1 cellular context compared by ENCODE assay signal in the genomic region with DNA sequence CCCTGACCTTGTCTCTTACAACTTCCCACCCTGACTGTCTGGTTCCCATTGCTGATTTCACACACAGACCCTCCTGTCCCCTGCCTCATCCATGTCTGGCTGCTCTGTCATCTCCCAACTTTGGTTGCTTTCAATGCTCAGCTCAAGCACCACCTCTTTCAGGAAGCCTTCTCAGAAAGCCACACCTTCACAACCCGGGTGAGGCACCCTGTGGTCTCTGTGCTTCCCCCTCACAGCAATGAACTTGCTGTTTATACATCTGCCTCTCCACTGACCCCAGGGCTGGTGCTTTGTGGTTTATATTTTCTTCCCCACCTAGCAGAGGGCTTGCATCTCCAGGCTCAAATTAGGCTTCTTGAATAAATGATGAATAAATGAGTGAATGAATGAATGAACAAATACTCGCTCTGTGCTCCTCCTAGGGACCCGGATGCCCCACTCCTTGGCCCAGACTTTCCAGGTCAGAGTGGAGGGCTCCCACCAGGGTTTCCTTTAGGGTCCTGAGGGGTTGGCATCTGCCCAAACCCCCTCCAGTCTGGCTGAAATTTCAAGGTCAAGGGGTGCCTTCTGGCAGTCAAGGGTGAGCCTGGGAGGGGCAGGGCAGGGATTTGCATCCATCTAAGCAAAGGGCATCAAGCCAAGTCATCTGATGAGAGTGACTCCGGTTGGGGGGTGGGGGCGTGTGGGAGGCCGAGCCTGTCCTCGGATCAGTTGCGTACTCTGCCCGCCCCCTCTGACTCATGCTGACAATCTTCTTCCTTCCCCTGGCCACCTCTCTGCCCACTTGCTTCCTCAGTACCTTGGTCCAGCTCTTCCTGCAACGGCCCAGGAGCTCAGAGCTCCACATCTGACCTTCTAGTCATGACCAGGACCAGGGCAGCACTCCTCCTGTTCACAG.
A peak's percentile ranks its signal among the peaks of the same experiment; 100 is the strongest.
TF ChIP-seq lines count a peak whose summit lies in the region.

A gene (plus strand): TSS at position 783 of the 898 bp plus-strand sequence. CDS start 79 bp downstream, at position 862.

TF ChIP-seq in K562, 482 proteins besides CTCF, POLR2A, EP300 and RAD21 (continued from another document and continues in another):
- TF ChIP-seq, protein P1, sequence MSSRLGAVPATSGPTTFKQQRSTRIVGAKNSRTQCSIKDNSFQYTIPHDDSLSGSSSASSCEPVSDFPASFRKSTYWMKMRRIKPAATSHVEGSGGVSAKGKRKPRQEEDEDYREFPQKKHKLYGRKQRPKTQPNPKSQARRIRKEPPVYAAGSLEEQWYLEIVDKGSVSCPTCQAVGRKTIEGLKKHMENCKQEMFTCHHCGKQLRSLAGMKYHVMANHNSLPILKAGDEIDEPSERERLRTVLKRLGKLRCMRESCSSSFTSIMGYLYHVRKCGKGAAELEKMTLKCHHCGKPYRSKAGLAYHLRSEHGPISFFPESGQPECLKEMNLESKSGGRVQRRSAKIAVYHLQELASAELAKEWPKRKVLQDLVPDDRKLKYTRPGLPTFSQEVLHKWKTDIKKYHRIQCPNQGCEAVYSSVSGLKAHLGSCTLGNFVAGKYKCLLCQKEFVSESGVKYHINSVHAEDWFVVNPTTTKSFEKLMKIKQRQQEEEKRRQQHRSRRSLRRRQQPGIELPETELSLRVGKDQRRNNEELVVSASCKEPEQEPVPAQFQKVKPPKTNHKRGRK (tag; IDR thresholded peaks at IDR 0.05) = no peak
- TF ChIP-seq GABPB1 (CRISPR knock-in tag; IDR thresholded peaks at IDR 0.05) (no peak), NFYB (IDR thresholded peaks at IDR 0.05; ENCODE audit: extremely low read depth, insufficient read length) (no peak), ZNF583 (CRISPR knock-in tag; IDR thresholded peaks at IDR 0.05) (no peak), KLF6 (CRISPR knock-in tag; IDR thresholded peaks at IDR 0.05; ENCODE audit: borderline replicate concordance) (no peak), SMARCE1 (IDR thresholded peaks at IDR 0.05) (peak; percentile 32; the same call in 1 of the 2 replicates), ATF1 (CRISPR knock-in tag; IDR thresholded peaks at IDR 0.05) (no peak), ATF1 (tag; IDR thresholded peaks at IDR 0.05) (peak; percentile 39; the same call in 1 of the 2 replicates), ESRRB (CRISPR knock-in tag; IDR thresholded peaks at IDR 0.05; ENCODE audit: borderline replicate concordance) (no peak), ZNF436 (CRISPR knock-in tag; IDR thresholded peaks at IDR 0.05) (no peak), SMARCA4 (IDR thresholded peaks at IDR 0.05) (peak; percentile 44; the same call in 1 of the 2 replicates), LARP7 (IDR thresholded peaks at IDR 0.05) (no peak), CHD4 (IDR thresholded peaks at IDR 0.05; ENCODE audit: insufficient read depth, insufficient replicate concordance, low read depth, low read length, poor library complexity, severe bottlenecking) (no peak), MTA1 (IDR thresholded peaks at IDR 0.05; ENCODE audit: borderline replicate concordance) (no peak), ZNF239 (CRISPR knock-in tag; IDR thresholded peaks at IDR 0.05) (no peak), HDGF (IDR thresholded peaks at IDR 0.05) (no peak), ZNF175 (CRISPR knock-in tag; IDR thresholded peaks at IDR 0.05; ENCODE audit: low read depth) (no peak), PYGO2 (tag; IDR thresholded peaks at IDR 0.05) (no peak), ZNF263 (CRISPR knock-in tag; IDR thresholded peaks at IDR 0.05; ENCODE audit: borderline replicate concordance) (no peak), CCNT2 (IDR thresholded peaks at IDR 0.05; ENCODE audit: borderline replicate concordance, extremely low read depth, insufficient read length, low read depth, low read length) (no peak), MED1 (CRISPR knock-in tag; IDR thresholded peaks at IDR 0.05; ENCODE audit: borderline replicate concordance) (no peak), RBM39 (optimal IDR thresholded peaks at IDR 0.05; ENCODE audit: low read depth, low read length) (no peak), ZNF445 (CRISPR knock-in tag; IDR thresholded peaks at IDR 0.05; ENCODE audit: low read depth) (no peak), ZFX (CRISPR knock-in tag; IDR thresholded peaks at IDR 0.05) (no peak), ATF7 (IDR thresholded peaks at IDR 0.05) (0 out of 2 replicates have a peak, but pooled peaks have one; percentile 36), KAT2B (IDR thresholded peaks at IDR 0.05; ENCODE audit: low read depth, low read length) (no peak), ZNF121 (CRISPR knock-in tag; conservative IDR thresholded peaks at IDR 0.05) (no peak), ARID1B (IDR thresholded peaks at IDR 0.05) (peak; percentile 63), ZC3H11A (IDR thresholded peaks at IDR 0.05; ENCODE audit: low read depth, low read length) (no peak), MAZ (CRISPR knock-in tag; conservative IDR thresholded peaks at IDR 0.05 in 1 of 2, IDR thresholded peaks at IDR 0.05 in 1 of 2) (peak in 1 of 2 experiments; percentile 47; a peak in 1 of 4 replicates), TOE1 (IDR thresholded peaks at IDR 0.05; ENCODE audit: borderline replicate concordance) (peak; percentile 33; the same call in 1 of the 2 replicates), TOE1 (CRISPR knock-in tag; IDR thresholded peaks at IDR 0.05; ENCODE audit: borderline replicate concordance, low read depth) (no peak), MEIS2 (IDR thresholded peaks at IDR 0.05; ENCODE audit: partially characterized antibody) (peak; percentile 39), FOXJ3 (CRISPR knock-in tag; IDR thresholded peaks at IDR 0.05) (no peak), NELFE (IDR thresholded peaks at IDR 0.05; ENCODE audit: insufficient read depth, insufficient read length) (no peak), HMGN3 (IDR thresholded peaks at IDR 0.05; ENCODE audit: borderline replicate concordance, extremely low read depth, insufficient read length, low read depth, low read length) (peak; percentile 41), PPARD (CRISPR knock-in tag; IDR thresholded peaks at IDR 0.05) (no peak), TEAD1 (CRISPR knock-in tag; IDR thresholded peaks at IDR 0.05) (no peak), ZFP1 (CRISPR knock-in tag; IDR thresholded peaks at IDR 0.05) (no peak), ZNF24 (IDR thresholded peaks at IDR 0.05) (peak; percentile 92), FOXM1 (IDR thresholded peaks at IDR 0.05; ENCODE audit: low read depth) (no peak), FOXM1 (CRISPR knock-in tag; IDR thresholded peaks at IDR 0.05; ENCODE audit: low read depth) (no peak)
- TF ChIP-seq, protein P2, sequence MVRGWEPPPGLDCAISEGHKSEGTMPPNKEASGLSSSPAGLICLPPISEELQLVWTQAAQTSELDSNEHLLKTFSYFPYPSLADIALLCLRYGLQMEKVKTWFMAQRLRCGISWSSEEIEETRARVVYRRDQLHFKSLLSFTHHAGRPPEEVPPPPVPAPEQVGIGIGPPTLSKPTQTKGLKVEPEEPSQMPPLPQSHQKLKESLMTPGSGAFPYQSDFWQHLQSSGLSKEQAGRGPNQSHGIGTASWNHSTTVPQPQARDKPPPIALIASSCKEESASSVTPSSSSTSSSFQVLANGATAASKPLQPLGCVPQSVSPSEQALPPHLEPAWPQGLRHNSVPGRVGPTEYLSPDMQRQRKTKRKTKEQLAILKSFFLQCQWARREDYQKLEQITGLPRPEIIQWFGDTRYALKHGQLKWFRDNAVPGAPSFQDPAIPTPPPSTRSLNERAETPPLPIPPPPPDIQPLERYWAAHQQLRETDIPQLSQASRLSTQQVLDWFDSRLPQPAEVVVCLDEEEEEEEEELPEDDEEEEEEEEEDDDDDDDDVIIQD (CRISPR knock-in tag; IDR thresholded peaks at IDR 0.05) = no peak
- TF ChIP-seq, protein P3, sequence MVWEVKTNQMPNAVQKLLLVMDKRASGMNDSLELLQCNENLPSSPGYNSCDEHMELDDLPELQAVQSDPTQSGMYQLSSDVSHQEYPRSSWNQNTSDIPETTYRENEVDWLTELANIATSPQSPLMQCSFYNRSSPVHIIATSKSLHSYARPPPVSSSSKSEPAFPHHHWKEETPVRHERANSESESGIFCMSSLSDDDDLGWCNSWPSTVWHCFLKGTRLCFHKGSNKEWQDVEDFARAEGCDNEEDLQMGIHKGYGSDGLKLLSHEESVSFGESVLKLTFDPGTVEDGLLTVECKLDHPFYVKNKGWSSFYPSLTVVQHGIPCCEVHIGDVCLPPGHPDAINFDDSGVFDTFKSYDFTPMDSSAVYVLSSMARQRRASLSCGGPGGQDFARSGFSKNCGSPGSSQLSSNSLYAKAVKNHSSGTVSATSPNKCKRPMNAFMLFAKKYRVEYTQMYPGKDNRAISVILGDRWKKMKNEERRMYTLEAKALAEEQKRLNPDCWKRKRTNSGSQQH (CRISPR knock-in tag; IDR thresholded peaks at IDR 0.05) = no peak
- TF ChIP-seq, protein P4, sequence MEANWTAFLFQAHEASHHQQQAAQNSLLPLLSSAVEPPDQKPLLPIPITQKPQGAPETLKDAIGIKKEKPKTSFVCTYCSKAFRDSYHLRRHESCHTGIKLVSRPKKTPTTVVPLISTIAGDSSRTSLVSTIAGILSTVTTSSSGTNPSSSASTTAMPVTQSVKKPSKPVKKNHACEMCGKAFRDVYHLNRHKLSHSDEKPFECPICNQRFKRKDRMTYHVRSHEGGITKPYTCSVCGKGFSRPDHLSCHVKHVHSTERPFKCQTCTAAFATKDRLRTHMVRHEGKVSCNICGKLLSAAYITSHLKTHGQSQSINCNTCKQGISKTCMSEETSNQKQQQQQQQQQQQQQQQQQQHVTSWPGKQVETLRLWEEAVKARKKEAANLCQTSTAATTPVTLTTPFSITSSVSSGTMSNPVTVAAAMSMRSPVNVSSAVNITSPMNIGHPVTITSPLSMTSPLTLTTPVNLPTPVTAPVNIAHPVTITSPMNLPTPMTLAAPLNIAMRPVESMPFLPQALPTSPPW (CRISPR knock-in tag; IDR thresholded peaks at IDR 0.05) = peak; percentile 81
- TF ChIP-seq, protein P5, sequence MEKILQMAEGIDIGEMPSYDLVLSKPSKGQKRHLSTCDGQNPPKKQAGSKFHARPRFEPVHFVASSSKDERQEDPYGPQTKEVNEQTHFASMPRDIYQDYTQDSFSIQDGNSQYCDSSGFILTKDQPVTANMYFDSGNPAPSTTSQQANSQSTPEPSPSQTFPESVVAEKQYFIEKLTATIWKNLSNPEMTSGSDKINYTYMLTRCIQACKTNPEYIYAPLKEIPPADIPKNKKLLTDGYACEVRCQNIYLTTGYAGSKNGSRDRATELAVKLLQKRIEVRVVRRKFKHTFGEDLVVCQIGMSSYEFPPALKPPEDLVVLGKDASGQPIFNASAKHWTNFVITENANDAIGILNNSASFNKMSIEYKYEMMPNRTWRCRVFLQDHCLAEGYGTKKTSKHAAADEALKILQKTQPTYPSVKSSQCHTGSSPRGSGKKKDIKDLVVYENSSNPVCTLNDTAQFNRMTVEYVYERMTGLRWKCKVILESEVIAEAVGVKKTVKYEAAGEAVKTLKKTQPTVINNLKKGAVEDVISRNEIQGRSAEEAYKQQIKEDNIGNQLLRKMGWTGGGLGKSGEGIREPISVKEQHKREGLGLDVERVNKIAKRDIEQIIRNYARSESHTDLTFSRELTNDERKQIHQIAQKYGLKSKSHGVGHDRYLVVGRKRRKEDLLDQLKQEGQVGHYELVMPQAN (IDR thresholded peaks at IDR 0.05; ENCODE audit: borderline replicate concordance) = no peak
- TF ChIP-seq, protein P6, sequence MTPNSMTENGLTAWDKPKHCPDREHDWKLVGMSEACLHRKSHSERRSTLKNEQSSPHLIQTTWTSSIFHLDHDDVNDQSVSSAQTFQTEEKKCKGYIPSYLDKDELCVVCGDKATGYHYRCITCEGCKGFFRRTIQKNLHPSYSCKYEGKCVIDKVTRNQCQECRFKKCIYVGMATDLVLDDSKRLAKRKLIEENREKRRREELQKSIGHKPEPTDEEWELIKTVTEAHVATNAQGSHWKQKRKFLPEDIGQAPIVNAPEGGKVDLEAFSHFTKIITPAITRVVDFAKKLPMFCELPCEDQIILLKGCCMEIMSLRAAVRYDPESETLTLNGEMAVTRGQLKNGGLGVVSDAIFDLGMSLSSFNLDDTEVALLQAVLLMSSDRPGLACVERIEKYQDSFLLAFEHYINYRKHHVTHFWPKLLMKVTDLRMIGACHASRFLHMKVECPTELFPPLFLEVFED (CRISPR knock-in tag; conservative IDR thresholded peaks at IDR 0.05) = no peak
- TF ChIP-seq, protein P7, sequence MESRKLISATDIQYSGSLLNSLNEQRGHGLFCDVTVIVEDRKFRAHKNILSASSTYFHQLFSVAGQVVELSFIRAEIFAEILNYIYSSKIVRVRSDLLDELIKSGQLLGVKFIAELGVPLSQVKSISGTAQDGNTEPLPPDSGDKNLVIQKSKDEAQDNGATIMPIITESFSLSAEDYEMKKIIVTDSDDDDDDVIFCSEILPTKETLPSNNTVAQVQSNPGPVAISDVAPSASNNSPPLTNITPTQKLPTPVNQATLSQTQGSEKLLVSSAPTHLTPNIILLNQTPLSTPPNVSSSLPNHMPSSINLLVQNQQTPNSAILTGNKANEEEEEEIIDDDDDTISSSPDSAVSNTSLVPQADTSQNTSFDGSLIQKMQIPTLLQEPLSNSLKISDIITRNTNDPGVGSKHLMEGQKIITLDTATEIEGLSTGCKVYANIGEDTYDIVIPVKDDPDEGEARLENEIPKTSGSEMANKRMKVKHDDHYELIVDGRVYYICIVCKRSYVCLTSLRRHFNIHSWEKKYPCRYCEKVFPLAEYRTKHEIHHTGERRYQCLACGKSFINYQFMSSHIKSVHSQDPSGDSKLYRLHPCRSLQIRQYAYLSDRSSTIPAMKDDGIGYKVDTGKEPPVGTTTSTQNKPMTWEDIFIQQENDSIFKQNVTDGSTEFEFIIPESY (CRISPR knock-in tag; IDR thresholded peaks at IDR 0.05) = no peak
- TF ChIP-seq, protein P8, sequence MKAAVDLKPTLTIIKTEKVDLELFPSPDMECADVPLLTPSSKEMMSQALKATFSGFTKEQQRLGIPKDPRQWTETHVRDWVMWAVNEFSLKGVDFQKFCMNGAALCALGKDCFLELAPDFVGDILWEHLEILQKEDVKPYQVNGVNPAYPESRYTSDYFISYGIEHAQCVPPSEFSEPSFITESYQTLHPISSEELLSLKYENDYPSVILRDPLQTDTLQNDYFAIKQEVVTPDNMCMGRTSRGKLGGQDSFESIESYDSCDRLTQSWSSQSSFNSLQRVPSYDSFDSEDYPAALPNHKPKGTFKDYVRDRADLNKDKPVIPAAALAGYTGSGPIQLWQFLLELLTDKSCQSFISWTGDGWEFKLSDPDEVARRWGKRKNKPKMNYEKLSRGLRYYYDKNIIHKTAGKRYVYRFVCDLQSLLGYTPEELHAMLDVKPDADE (conservative IDR thresholded peaks at IDR 0.05; ENCODE audit: control insufficient read depth, low read depth, low read length) = no peak
- TF ChIP-seq, protein P9, sequence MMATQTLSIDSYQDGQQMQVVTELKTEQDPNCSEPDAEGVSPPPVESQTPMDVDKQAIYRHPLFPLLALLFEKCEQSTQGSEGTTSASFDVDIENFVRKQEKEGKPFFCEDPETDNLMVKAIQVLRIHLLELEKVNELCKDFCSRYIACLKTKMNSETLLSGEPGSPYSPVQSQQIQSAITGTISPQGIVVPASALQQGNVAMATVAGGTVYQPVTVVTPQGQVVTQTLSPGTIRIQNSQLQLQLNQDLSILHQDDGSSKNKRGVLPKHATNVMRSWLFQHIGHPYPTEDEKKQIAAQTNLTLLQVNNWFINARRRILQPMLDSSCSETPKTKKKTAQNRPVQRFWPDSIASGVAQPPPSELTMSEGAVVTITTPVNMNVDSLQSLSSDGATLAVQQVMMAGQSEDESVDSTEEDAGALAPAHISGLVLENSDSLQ (IDR thresholded peaks at IDR 0.05) = peak; percentile 55
